Comparison of ENCODE assay signal across 24 cellular contexts in genomic region chr7:95874541-95875265, GRCh38.
DNase-seq lines count a peak whose midpoint lies in the region; ATAC-seq and TF ChIP-seq lines count a peak whose summit lies in the region.
"Had no signal": no experiment of that assay in that cellular context is flagged by ENCODE, and none has a peak within 500 bp of the region (broad histone marks: within the 10 kb centered on the region; RNA-seq: fewer than 3 reads in every experiment).

No MANE protein-coding gene starts in this region.

- H3K36me3 ChIP-seq in right atrium auricular region = peaks cover 8% of the 10 kb centered on the region
- H3K36me3 ChIP-seq in trophoblast cell (ENCODE audit: control insufficient read depth in 1 of 2, insufficient read depth in 2 of 2, low read length in 2 of 2) = no peaks in the 10 kb centered on the region
- H3K36me3 ChIP-seq: BE2C, HAP-1, tibial nerve had no signal

- DNase-seq in left cardiac atrium (no peak), right atrium auricular region (ENCODE audit: low spot score) (no peak), fibroblast of pulmonary artery (ENCODE audit: low read depth) (peak; percentile 45), trophoblast cell (no peak), islet precursor cell (no peak), HPDE6-E6E7 (ENCODE audit: extremely low spot score) (no peak), SHP77 treated with DMSO at 0.1 percent for 48 hours (lab: John Stamatoyannopoulos, UW) (no peak)
- DNase-seq: activated CD4-positive, alpha-beta T cell treated with anti-CD3 and anti-CD28 coated beads for 48 hours; activated CD8-positive, alpha-beta memory T cell treated with anti-CD3 and anti-CD28 coated beads, Interleukin-2, amount 10 ng/mL, durations not matched to agents 7 days and 5 days; BE2C; DND-41; endodermal cell; Karpas-422; left colon; midbrain; NCI-H1105; NCI-H2029 treated with DMSO at 0.1 percent for 48 hours; stimulated activated CD4-positive, alpha-beta T cell treated with anti-CD3 and anti-CD28 coated beads, Interleukin-1b, Interleukin-23, amount 100 ng/mL, for 48 hours; stimulated activated naive B cell treated with anti-CD40 and anti-IgM and Interleukin-4, amounts not matched to agents 10 μg/mL and 1 μg/mL and 100 μg/mL, for 72 hours had no signal

- no peaks in the 10 kb centered on the region for H3K79me1 ChIP-seq in trophoblast cell (ENCODE audit: low read length)

- no peak overlapping the region for H3K9ac ChIP-seq in trophoblast cell (ENCODE audit: low read length)

- H3K4me2 ChIP-seq in trophoblast cell (ENCODE audit: low read length) = no peak overlapping the region

- H3K27me3 ChIP-seq in right atrium auricular region = no peaks in the 10 kb centered on the region
- peaks cover 2% of the 10 kb centered on the region for H3K27me3 ChIP-seq in trophoblast cell (ENCODE audit: insufficient read depth, low read length)
- H3K27me3 ChIP-seq: BE2C, tibial nerve had no signal

- TF ChIP-seq CTCF in right atrium auricular region (IDR thresholded peaks at IDR 0.05) (no peak), fibroblast of pulmonary artery (IDR thresholded peaks at IDR 0.05; ENCODE audit: low read length, missing control alignments) (no peak)

- H3K18ac ChIP-seq in trophoblast cell (ENCODE audit: low read length) = no peak overlapping the region

- H4K8ac ChIP-seq in trophoblast cell (ENCODE audit: low read depth, low read length) = no peak overlapping the region

- no peak overlapping the region for H2BK5ac ChIP-seq in trophoblast cell (ENCODE audit: low read depth, low read length, poor library complexity)

- H3K4ac ChIP-seq in trophoblast cell (ENCODE audit: low read depth, low read length) = no peak overlapping the region

- no peak overlapping the region for H4K91ac ChIP-seq in trophoblast cell (ENCODE audit: low read depth, low read length)

- no peak overlapping the region for H2BK12ac ChIP-seq in trophoblast cell (ENCODE audit: low read length)

- no peak overlapping the region for H2AK5ac ChIP-seq in trophoblast cell (ENCODE audit: low read length)

- H3K4me3 ChIP-seq in right atrium auricular region = no peak overlapping the region
- H3K4me3 ChIP-seq in fibroblast of pulmonary artery (replicated peaks; ENCODE audit: low read depth, low read length) = no peak overlapping the region
- no peak overlapping the region for H3K4me3 ChIP-seq in trophoblast cell (ENCODE audit: low read depth, low read length)
- H3K4me3 ChIP-seq: HAP-1, SK-N-MC, skin epidermis, tibial nerve had no signal

- H3K27ac ChIP-seq in right atrium auricular region (no peak overlapping the region), trophoblast cell (ENCODE audit: low read depth, low read length) (no peak overlapping the region)
- H3K27ac ChIP-seq: SK-N-MC, skin epidermis, tibial nerve had no signal

- H2BK120ac ChIP-seq in trophoblast cell (ENCODE audit: insufficient read depth, low read length, poor library complexity) = no peak overlapping the region

- no peak overlapping the region for H3K14ac ChIP-seq in trophoblast cell (ENCODE audit: low read length)

- ATAC-seq in left cardiac atrium (peak; percentile 38 to 51), HG03439 (IDR thresholded peaks at IDR 0.05; ENCODE audit: unreplicated experiment) (no peak)
- ATAC-seq: activated CD8-positive, alpha-beta memory T cell treated with anti-CD3 and anti-CD28 coated beads, Interleukin-2, amount 10 ng/mL, durations not matched to agents 7 days and 5 days; left colon; stimulated activated naive B cell treated with anti-CD40 and anti-IgM and Interleukin-4, amounts not matched to agents 10 μg/mL and 1 μg/mL and 100 μg/mL, for 72 hours had no signal

- H3K23ac ChIP-seq in trophoblast cell (ENCODE audit: low read length) = no peak overlapping the region

- H3K4me1 ChIP-seq in right atrium auricular region (peaks cover 0 to 8% of the 10 kb centered on the region in 2 donors), trophoblast cell (ENCODE audit: control insufficient read depth in 1 of 2, insufficient read depth in 2 of 2, low read length in 2 of 2) (no peaks in the 10 kb centered on the region)
- H3K4me1 ChIP-seq: BE2C, HAP-1 had no signal

- intact Hi-C loops in left cardiac atrium (cut with DNase I) = loop anchor here (5.0 to 10.0 kb wide), 2 partner anchors 152 to 370 kb away; no protein-coding TSS in a partner anchor

- peak overlapping the region; percentile 41 for H2AFZ ChIP-seq in trophoblast cell (ENCODE audit: insufficient read depth, low read length, poor library complexity)

- H3K79me2 ChIP-seq in trophoblast cell (ENCODE audit: control insufficient read depth, insufficient read depth, low read length, poor library complexity) = no peaks in the 10 kb centered on the region

- no CpG with 5 or more reads among the region's 4 CpGs for WGBS in trophoblast cell (ENCODE audit: extremely low coverage, insufficient coverage, insufficient read length)

- no peak overlapping the region for H4K12ac ChIP-seq in trophoblast cell (ENCODE audit: low read depth, low read length)

- H3K9me3 ChIP-seq in right atrium auricular region = peaks cover 0 to 3% of the 10 kb centered on the region in 2 donors
- no peaks in the 10 kb centered on the region for H3K9me3 ChIP-seq in trophoblast cell (ENCODE audit: insufficient read depth, low read depth, low read length)
- H3K9me3 ChIP-seq: BE2C, HAP-1 had no signal
